In the genomic region with DNA sequence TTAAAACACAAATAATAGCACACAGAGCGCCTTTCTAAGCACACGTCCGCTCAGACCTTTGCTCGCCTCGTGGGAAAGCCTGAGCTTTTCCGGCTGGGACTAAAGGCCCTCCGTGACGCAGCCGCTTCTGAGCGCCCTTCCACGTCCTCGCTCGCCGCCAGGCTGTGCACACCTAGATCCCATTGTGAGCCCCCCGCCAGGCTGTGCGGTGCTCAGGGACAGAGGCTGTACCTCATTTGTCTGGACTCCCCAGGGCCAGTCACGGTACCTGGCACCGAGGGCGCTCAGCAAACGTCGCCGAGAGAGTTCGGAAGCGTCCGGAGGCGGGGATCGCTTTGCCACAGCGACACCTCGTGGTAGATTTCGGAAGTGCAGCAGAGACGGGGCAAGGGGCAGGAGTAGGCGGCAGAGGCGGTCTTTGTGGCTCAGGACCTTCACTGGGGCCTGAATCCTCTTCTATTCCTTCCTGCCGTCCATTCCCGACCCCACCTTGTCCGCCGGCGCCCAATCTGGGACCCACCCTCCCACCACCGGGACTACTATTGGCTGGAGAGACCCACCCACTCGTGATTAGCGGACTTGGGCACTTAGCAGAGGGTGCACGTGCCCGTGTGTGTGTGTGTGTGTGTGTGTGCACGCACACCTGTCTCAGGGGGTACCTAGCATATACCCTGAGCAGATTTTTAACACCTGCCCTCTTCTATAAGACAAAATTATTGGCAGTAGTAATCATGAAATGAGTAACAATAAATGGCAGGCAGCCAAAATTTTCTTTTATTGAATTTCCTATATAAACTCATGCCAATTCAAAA, we compare ENCODE assay signal across 1 cellular context.
A peak's percentile ranks its signal among the peaks of the same experiment; 100 is the strongest.
TF ChIP-seq lines count a peak whose summit lies in the region.

No MANE protein-coding gene starts in this region.

TF ChIP-seq in HepG2, 621 proteins besides CTCF, POLR2A, EP300 and RAD21 (continued from another document and continues in another):
- TF ChIP-seq HOMEZ (CRISPR knock-in tag; IDR thresholded peaks at IDR 0.05; ENCODE audit: low read depth) (no peak), IRF9 (CRISPR knock-in tag; IDR thresholded peaks at IDR 0.05; ENCODE audit: borderline replicate concordance) (0 out of 2 replicates have a peak, but pooled peaks have one; percentile 64), ZNF577 (CRISPR knock-in tag; IDR thresholded peaks at IDR 0.05; ENCODE audit: borderline replicate concordance, low read depth) (no peak), PRMT3 (CRISPR knock-in tag; IDR thresholded peaks at IDR 0.05; ENCODE audit: borderline replicate concordance, low read depth) (no peak), ZNF562 (CRISPR knock-in tag; IDR thresholded peaks at IDR 0.05; ENCODE audit: borderline replicate concordance) (no peak), BORCS8-MEF2B (CRISPR knock-in tag; IDR thresholded peaks at IDR 0.05) (peak; percentile 73; the same call in 1 of the 2 replicates), SUZ12 (IDR thresholded peaks at IDR 0.05; ENCODE audit: low read depth, low read length) (no peak), GABPB1 (CRISPR knock-in tag; IDR thresholded peaks at IDR 0.05) (peak; percentile 67; the same call in 1 of the 2 replicates), ZC3H13 (CRISPR knock-in tag; IDR thresholded peaks at IDR 0.05) (peak; percentile 53; the same call in 1 of the 2 replicates), PBX3 (CRISPR knock-in tag; IDR thresholded peaks at IDR 0.05; ENCODE audit: borderline replicate concordance) (no peak), TBX2 (CRISPR knock-in tag; IDR thresholded peaks at IDR 0.05; ENCODE audit: borderline replicate concordance) (peak; percentile 39; the same call in 1 of the 2 replicates), ZNF12 (CRISPR knock-in tag; IDR thresholded peaks at IDR 0.05) (no peak), SETDB1 (CRISPR knock-in tag; IDR thresholded peaks at IDR 0.05; ENCODE audit: borderline replicate concordance) (no peak), ZNF343 (CRISPR knock-in tag; IDR thresholded peaks at IDR 0.05) (no peak), ZNF33A (CRISPR knock-in tag; IDR thresholded peaks at IDR 0.05; ENCODE audit: borderline replicate concordance) (no peak), SIX4 (CRISPR knock-in tag; IDR thresholded peaks at IDR 0.05) (no peak), THRA (CRISPR knock-in tag; IDR thresholded peaks at IDR 0.05; ENCODE audit: borderline replicate concordance) (0 out of 2 replicates have a peak, but pooled peaks have one; percentile 27), AKNA (CRISPR knock-in tag; IDR thresholded peaks at IDR 0.05; ENCODE audit: borderline replicate concordance) (no peak), FLYWCH1 (CRISPR knock-in tag; IDR thresholded peaks at IDR 0.05) (no peak), AGO2 (optimal IDR thresholded peaks at IDR 0.05; ENCODE audit: low read depth, low read length) (no peak), TIGD3 (CRISPR knock-in tag; IDR thresholded peaks at IDR 0.05; ENCODE audit: borderline replicate concordance) (no peak), MTA1 (CRISPR knock-in tag; IDR thresholded peaks at IDR 0.05; ENCODE audit: borderline replicate concordance) (no peak), ZGPAT (CRISPR knock-in tag; IDR thresholded peaks at IDR 0.05) (peak; percentile 61; the same call in 1 of the 2 replicates), MTA3 (CRISPR knock-in tag; IDR thresholded peaks at IDR 0.05) (no peak), ETV5 (CRISPR knock-in tag; IDR thresholded peaks at IDR 0.05; ENCODE audit: borderline replicate concordance) (peak; percentile 43; the same call in 1 of the 2 replicates), MBNL3 (CRISPR knock-in tag; conservative IDR thresholded peaks at IDR 0.05) (no peak), ZFP62 (CRISPR knock-in tag; IDR thresholded peaks at IDR 0.05) (no peak), ZNF513 (CRISPR knock-in tag; conservative IDR thresholded peaks at IDR 0.05) (no peak), HOXA7 (CRISPR knock-in tag; IDR thresholded peaks at IDR 0.05) (no peak), SP5 (CRISPR knock-in tag; IDR thresholded peaks at IDR 0.05; ENCODE audit: borderline replicate concordance, low read depth) (no peak), ZNF143 (CRISPR knock-in tag; IDR thresholded peaks at IDR 0.05) (no peak), ZZZ3 (CRISPR knock-in tag; IDR thresholded peaks at IDR 0.05; ENCODE audit: borderline replicate concordance) (no peak), ZBTB7A (CRISPR knock-in tag; IDR thresholded peaks at IDR 0.05) (no peak)
- TF ChIP-seq, protein P1, sequence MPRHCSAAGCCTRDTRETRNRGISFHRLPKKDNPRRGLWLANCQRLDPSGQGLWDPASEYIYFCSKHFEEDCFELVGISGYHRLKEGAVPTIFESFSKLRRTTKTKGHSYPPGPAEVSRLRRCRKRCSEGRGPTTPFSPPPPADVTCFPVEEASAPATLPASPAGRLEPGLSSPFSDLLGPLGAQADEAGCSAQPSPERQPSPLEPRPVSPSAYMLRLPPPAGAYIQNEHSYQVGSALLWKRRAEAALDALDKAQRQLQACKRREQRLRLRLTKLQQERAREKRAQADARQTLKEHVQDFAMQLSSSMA (CRISPR knock-in tag; IDR thresholded peaks at IDR 0.05): no peak
- TF ChIP-seq, protein P2, sequence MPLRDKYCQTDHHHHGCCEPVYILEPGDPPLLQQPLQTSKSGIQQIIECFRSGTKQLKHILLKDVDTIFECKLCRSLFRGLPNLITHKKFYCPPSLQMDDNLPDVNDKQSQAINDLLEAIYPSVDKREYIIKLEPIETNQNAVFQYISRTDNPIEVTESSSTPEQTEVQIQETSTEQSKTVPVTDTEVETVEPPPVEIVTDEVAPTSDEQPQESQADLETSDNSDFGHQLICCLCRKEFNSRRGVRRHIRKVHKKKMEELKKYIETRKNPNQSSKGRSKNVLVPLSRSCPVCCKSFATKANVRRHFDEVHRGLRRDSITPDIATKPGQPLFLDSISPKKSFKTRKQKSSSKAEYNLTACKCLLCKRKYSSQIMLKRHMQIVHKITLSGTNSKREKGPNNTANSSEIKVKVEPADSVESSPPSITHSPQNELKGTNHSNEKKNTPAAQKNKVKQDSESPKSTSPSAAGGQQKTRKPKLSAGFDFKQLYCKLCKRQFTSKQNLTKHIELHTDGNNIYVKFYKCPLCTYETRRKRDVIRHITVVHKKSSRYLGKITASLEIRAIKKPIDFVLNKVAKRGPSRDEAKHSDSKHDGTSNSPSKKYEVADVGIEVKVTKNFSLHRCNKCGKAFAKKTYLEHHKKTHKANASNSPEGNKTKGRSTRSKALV (CRISPR knock-in tag; IDR thresholded peaks at IDR 0.05): peak; percentile 86; the same call in 1 of the 2 replicates
